ENCODE assay signal across 24 cellular contexts in genomic region chr17:80646328-80646727, GRCh38.
A peak's percentile ranks its signal among the peaks of the same experiment; 100 is the strongest.
DNase-seq lines count a peak whose midpoint lies in the region; ATAC-seq and TF ChIP-seq lines count a peak whose summit lies in the region.
"Had no signal": no experiment of that assay in that cellular context is flagged by ENCODE, and none has a peak within 500 bp of the region (broad histone marks: within the 10 kb centered on the region; RNA-seq: fewer than 3 reads in every experiment).

No MANE protein-coding gene starts in this region.

- H3K9me2 ChIP-seq in GM23338 (ENCODE audit: insufficient read depth): no peaks in the 10 kb centered on the region

- DNase-seq in GM23338 (ENCODE audit: low spot score): no peak
- peak; percentile 50 for DNase-seq in NCI-H1105 treated with DMSO at 0.1 percent for 48 hours (lab: John Stamatoyannopoulos, UW)
- peak; percentile 42 for DNase-seq in NCI-H2196 treated with DMSO at 0.1 percent for 48 hours (lab: John Stamatoyannopoulos, UW; ENCODE audit: unreplicated experiment)
- peak; percentile 64 for DNase-seq in cerebellum (ENCODE audit: low spot score)
- no peak for DNase-seq in upper lobe of right lung
- DNase-seq in activated naive CD4-positive, alpha-beta T cell treated with anti-CD3 and anti-CD28 coated beads, Interleukin-2, amount 50 U/mL, for 16 hours: no peak
- DNase-seq: activated CD8-positive, alpha-beta memory T cell treated with anti-CD3 and anti-CD28 coated beads for 24 hours; activated gamma-delta T cell treated with Interleukin-2 at 50 U/mL for 16 hours; activated T-cell treated with anti-CD3 and anti-CD28 coated beads, Interleukin-2, amount 50 U/mL, for 24 hours; effector CD8-positive, alpha-beta T cell; erythroblast; foreskin fibroblast; GDM1; left colon; mesendoderm; naive B cell; NCI-H446; psoas muscle; RPMI8226; stimulated activated CD4-positive, alpha-beta T cell treated with anti-CD3 and anti-CD28 coated beads, Interleukin-15, amount 100 ng/mL, for 24 hours had no signal

- intact Hi-C loops in upper lobe of right lung (cut with DNase I): no loop called here

- H3K36me3 ChIP-seq in GM23338 (ENCODE audit: insufficient read depth) (no peaks in the 10 kb centered on the region; the same call in 1 of the 2 replicates), upper lobe of right lung (no peaks in the 10 kb centered on the region)

- H3K27ac ChIP-seq in GM23338 (ENCODE audit: low read depth) (no peak overlapping the region), upper lobe of right lung (no peak overlapping the region)
- H3K27ac ChIP-seq: psoas muscle, tibial nerve had no signal

- H3K27me3 ChIP-seq in GM23338 (ENCODE audit: insufficient read depth) (no peaks in the 10 kb centered on the region), upper lobe of right lung (no peaks in the 10 kb centered on the region)
- H3K27me3 ChIP-seq: tibial nerve had no signal

- 0 out of 2 replicates have a peak overlapping the region, but pooled peaks have one; percentile 17 for H3K4me2 ChIP-seq in GM23338

- peaks cover 69% of the 10 kb centered on the region for H3K79me2 ChIP-seq in GM23338 (replicated peaks; ENCODE audit: insufficient read depth)

- H3K27ac Mint-ChIP-seq in GM23338: no peak overlapping the region
- H3K27ac Mint-ChIP-seq: CD14-positive monocyte, naive B cell had no signal

- no peaks in the 10 kb centered on the region; the same call in 2 of the 3 replicates for H3K9me3 Mint-ChIP-seq in GM23338
- H3K9me3 Mint-ChIP-seq: naive B cell had no signal

- no peak overlapping the region for H3K4me3 ChIP-seq in GM23338
- H3K4me3 ChIP-seq in upper lobe of right lung: no peak overlapping the region
- H3K4me3 ChIP-seq: psoas muscle, tibial nerve had no signal

- H2AFZ ChIP-seq in GM23338: no peak overlapping the region

- peaks cover 44% of the 10 kb centered on the region for H3K4me1 Mint-ChIP-seq in GM23338

- H3K4me1 ChIP-seq in GM23338 (ENCODE audit: insufficient read depth) (peaks cover 20% of the 10 kb centered on the region; the same call in 1 of the 2 replicates), upper lobe of right lung (peaks cover 12% of the 10 kb centered on the region)

- ATAC-seq in GM23338: peak; percentile 29
- no peak for ATAC-seq in GM18858 (IDR thresholded peaks at IDR 0.05; ENCODE audit: unreplicated experiment)
- no peak for ATAC-seq in upper lobe of right lung
- ATAC-seq: left colon, psoas muscle had no signal

- H4K20me1 ChIP-seq in GM23338 (replicated peaks; ENCODE audit: insufficient read depth): peaks cover 34% of the 10 kb centered on the region

- H3F3A ChIP-seq in GM23338 (replicated peaks; ENCODE audit: low read depth): no peaks in the 10 kb centered on the region

- no peak for TF ChIP-seq CTCF in GM23338 (conservative IDR thresholded peaks at IDR 0.05; ENCODE audit: low read depth in 2 of 2)
- TF ChIP-seq CTCF in upper lobe of right lung (IDR thresholded peaks at IDR 0.05): no peak

- no peaks in the 10 kb centered on the region for H3K27me3 Mint-ChIP-seq in GM23338 (ENCODE audit: insufficient read depth, low read depth, poor library complexity)
- H3K27me3 Mint-ChIP-seq: activated T-cell treated with anti-CD3 and anti-CD28 coated beads, Interleukin-2, amount 50 U/mL, for 24 hours; brain; naive B cell had no signal

- no peak overlapping the region for H3K4me3 Mint-ChIP-seq in GM23338
- H3K4me3 Mint-ChIP-seq: activated T-cell treated with anti-CD3 and anti-CD28 coated beads, Interleukin-2, amount 50 U/mL, for 24 hours; CD14-positive monocyte had no signal

- H3K9me3 ChIP-seq in upper lobe of right lung: no peaks in the 10 kb centered on the region
- H3K9me3 ChIP-seq: psoas muscle had no signal

- no peaks in the 10 kb centered on the region for H3K36me3 Mint-ChIP-seq in GM23338 (ENCODE audit: low read depth)

TF ChIP-seq in GM23338, 12 proteins besides CTCF, POLR2A, EP300 and RAD21:
- TF ChIP-seq JUNB (IDR thresholded peaks at IDR 0.05; ENCODE audit: unreplicated experiment) (no peak), CREB1 (CRISPR knock-in tag; IDR thresholded peaks at IDR 0.05; ENCODE audit: low read depth) (no peak), EZH2phosphoT487 (IDR thresholded peaks at IDR 0.05; ENCODE audit: unreplicated experiment) (no peak)

Comparison
In these comparisons a context has a peak if more than half of its experiments do, and no peak if none do; other contexts are left out.
1. DNase-seq: peak in NCI-H1105 treated with DMSO at 0.1 percent for 48 hours (single experiment), NCI-H2196 treated with DMSO at 0.1 percent for 48 hours (single experiment) and cerebellum (single experiment); none in GM23338 (single experiment), upper lobe of right lung (single experiment) and activated naive CD4-positive, alpha-beta T cell treated with anti-CD3 and anti-CD28 coated beads, Interleukin-2, amount 50 U/mL, for 16 hours (single experiment).